8 cellular contexts compared by ENCODE assay signal in genomic region chr1:51519048-51519856, GRCh38.
DNase-seq lines count a peak whose midpoint lies in the region; ATAC-seq and TF ChIP-seq lines count a peak whose summit lies in the region.

EPS15 (minus strand) TSS chr1:51519266; CDS start chr1:51519231, 35 bp downstream.

- in situ Hi-C loops in GM18951 (cut with MboI; ENCODE audit: low sequenced_read_pairs, unreplicated experiment), result no loop called here

- peak; percentile 66 for ATAC-seq in HG03175 (IDR thresholded peaks at IDR 0.05; ENCODE audit: unreplicated experiment)

- peak; percentile 82 for TF ChIP-seq POLR2A in GM18951 (IDR thresholded peaks at IDR 0.05; ENCODE audit: extremely low read depth, insufficient read depth, insufficient read length)

- TF ChIP-seq CTCF in AG09319 (IDR thresholded peaks at IDR 0.05; ENCODE audit: low read depth, low read length), result no peak

- DNase-seq in AG09319 (ENCODE audit: extremely low read depth, low read depth) (peak; percentile 44), NCI-H526 (lab: John Stamatoyannopoulos, UW) (peak; percentile 32 to 87), dedifferentiated amniotic fluid mesenchymal stem cell (ENCODE audit: extremely low spot score) (peak; percentile 63), left kidney (ENCODE audit: low read depth, low spot score) (peak; percentile 91)
- DNase-seq in activated CD4-positive, alpha-beta T cell treated with anti-CD3 and anti-CD28 coated beads, Interleukin-2, amount 50 U/mL, for 24 hours (ENCODE audit: low read depth in 1 of 2, low spot score in 1 of 2), result peak; percentile 76 to 79
- peak; percentile 88 for DNase-seq in stimulated activated CD4-positive, alpha-beta T cell treated with anti-CD3 and anti-CD28 coated beads, Interleukin-1b, Interleukin-23, amount 100 ng/mL, for 48 hours

Comparison
In these comparisons a context has a peak if more than half of its experiments do, and no peak if none do; other contexts are left out.
1. Peak in every context shown above with its lines: DNase-seq and ATAC-seq.